In genomic region chr6:90144396-90144795, GRCh38 we compare ENCODE assay signal across 12 cellular contexts.
DNase-seq lines count a peak whose midpoint lies in the region; ATAC-seq and TF ChIP-seq lines count a peak whose summit lies in the region.
"Had no signal": no experiment of that assay in that cellular context is flagged by ENCODE, and none has a peak within 500 bp of the region (broad histone marks: within the 10 kb centered on the region; RNA-seq: fewer than 3 reads in every experiment).

No MANE protein-coding gene starts in this region.

- no peaks in the 10 kb centered on the region for H3K36me3 ChIP-seq in PC-3 (ENCODE audit: low read depth, low read length)

- H3K4me1 ChIP-seq in PC-3 (ENCODE audit: insufficient read depth, low read length) = peaks cover 18% of the 10 kb centered on the region

- no peaks in the 10 kb centered on the region for H3F3A ChIP-seq in PC-3 (ENCODE audit: low read length, unreplicated experiment)

- H3K79me2 ChIP-seq in PC-3 (ENCODE audit: low read length) = no peaks in the 10 kb centered on the region

- in situ Hi-C loops in GM13976 (cut with MboI; ENCODE audit: low sequenced_read_pairs, unreplicated experiment) = no loop called here

- no peak overlapping the region for H3K4me3 Mint-ChIP-seq in progenitor cell of endocrine pancreas (ENCODE audit: low read depth)
- H3K4me3 Mint-ChIP-seq: CD8-positive, alpha-beta T cell had no signal

- no peaks in the 10 kb centered on the region for H3K9me3 ChIP-seq in PC-3 (ENCODE audit: low read length)

- H3K27me3 Mint-ChIP-seq in progenitor cell of endocrine pancreas = no peaks in the 10 kb centered on the region

- H3K9me2 ChIP-seq in PC-3 (replicated peaks; ENCODE audit: low read length) = no peaks in the 10 kb centered on the region

- no peaks in the 10 kb centered on the region for H3K9me3 Mint-ChIP-seq in progenitor cell of endocrine pancreas (ENCODE audit: low read depth)
- H3K9me3 Mint-ChIP-seq: CD8-positive, alpha-beta T cell had no signal

- H3K27ac Mint-ChIP-seq in progenitor cell of endocrine pancreas = peak overlapping the region; percentile 30
- H3K27ac Mint-ChIP-seq: CD8-positive, alpha-beta T cell had no signal

- H3K27me3 ChIP-seq in PC-3 (ENCODE audit: low read length) = no peaks in the 10 kb centered on the region

- DNase-seq in GM13976 (ENCODE audit: low spot score) (peak; percentile 12), PC-3 (peak; percentile 64), progenitor cell of endocrine pancreas (ENCODE audit: low spot score, unreplicated experiment) (no peak), posterior vena cava (ENCODE audit: low spot score) (no peak), mesenteric fat pad (ENCODE audit: low spot score) (no peak), superior temporal gyrus (ENCODE audit: extremely low spot score) (no peak), amniotic stem cell (lab: John Stamatoyannopoulos, UW) (no peak)
- DNase-seq: CD8-positive, alpha-beta T cell; GOT3; left cardiac atrium; NCI-H82 had no signal

- no TSS peak for BruUV-seq in PC-3 (replicated peaks; lab: Mats Ljungman, UMichigan)

- H3K4me1 Mint-ChIP-seq in progenitor cell of endocrine pancreas (ENCODE audit: low read depth) = peaks cover 10% of the 10 kb centered on the region

- TF ChIP-seq CTCF in GM13976 (IDR thresholded peaks at IDR 0.05; ENCODE audit: borderline replicate concordance, control extremely low read depth, extremely low read depth, insufficient read depth, missing control alignments) (no peak), PC-3 (conservative IDR thresholded peaks at IDR 0.05; ENCODE audit: low read depth, low read length) (no peak), progenitor cell of endocrine pancreas (IDR thresholded peaks at IDR 0.05; ENCODE audit: unreplicated experiment) (no peak)

- H3K27ac ChIP-seq in PC-3 (ENCODE audit: low read length) = peak overlapping the region; percentile 85

- CTCF ChIA-PET in PC-3 (lab: Charles Lee) = no interaction called here

- no peaks in the 10 kb centered on the region for H3K36me3 Mint-ChIP-seq in progenitor cell of endocrine pancreas (ENCODE audit: insufficient read depth)

- peak overlapping the region; percentile 44 for H3K9ac ChIP-seq in PC-3 (ENCODE audit: low read length)

- intact Hi-C loops in PC-3 (cut with micrococcal nuclease) = no loop called here
- intact Hi-C loops in posterior vena cava (cut with DNase I) = no loop called here

- H2AFZ ChIP-seq in PC-3 (ENCODE audit: low read length) = 0 out of 2 replicates have a peak overlapping the region, but pooled peaks have one; percentile 12

- peak; percentile 64 for ATAC-seq in GM21529 (IDR thresholded peaks at IDR 0.05; ENCODE audit: unreplicated experiment)
- ATAC-seq in PC-3 = peak; percentile 99
- ATAC-seq: CD8-positive, alpha-beta T cell; left cardiac atrium had no signal

- peak overlapping the region; percentile 54 for H3K4me2 ChIP-seq in PC-3 (ENCODE audit: low read length)

- no peaks in the 10 kb centered on the region for H4K20me1 ChIP-seq in PC-3 (ENCODE audit: low read length)

- no peak overlapping the region for H3K4me3 ChIP-seq in PC-3 (ENCODE audit: low read length)

- POLR2A ChIA-PET in PC-3 (lab: Charles Lee; ENCODE audit: unreplicated experiment) = no interaction called here

Comparison
In these comparisons a context has a peak if more than half of its experiments do, and no peak if none do; other contexts are left out.
1. DNase-seq: peak in GM13976 (single experiment) and PC-3 (single experiment); none in progenitor cell of endocrine pancreas (single experiment), posterior vena cava (single experiment), mesenteric fat pad (single experiment), superior temporal gyrus (single experiment) and amniotic stem cell (single experiment).